ENCODE assay signal across 1 cellular context in genomic region chr4:158787718-158788441, GRCh38.
TF ChIP-seq lines count a peak whose summit lies in the region.

No MANE protein-coding gene starts in this region.

TF ChIP-seq in WTC11, 78 proteins besides CTCF, POLR2A, EP300 and RAD21 (continued from another document):
- TF ChIP-seq ZNF317 (CRISPR knock-in tag; IDR thresholded peaks at IDR 0.05; ENCODE audit: borderline replicate concordance, low read depth) (no peak), SMAD3 (CRISPR knock-in tag; IDR thresholded peaks at IDR 0.05; ENCODE audit: borderline replicate concordance) (no peak), ZNF121 (CRISPR knock-in tag; IDR thresholded peaks at IDR 0.05) (no peak), ZNF416 (CRISPR knock-in tag; IDR thresholded peaks at IDR 0.05) (no peak), JAZF1 (CRISPR knock-in tag; IDR thresholded peaks at IDR 0.05) (no peak), IRF2 (CRISPR knock-in tag; IDR thresholded peaks at IDR 0.05; ENCODE audit: borderline replicate concordance, low read depth) (no peak), PREB (CRISPR knock-in tag; IDR thresholded peaks at IDR 0.05; ENCODE audit: borderline replicate concordance) (no peak)
- TF ChIP-seq, protein P1, sequence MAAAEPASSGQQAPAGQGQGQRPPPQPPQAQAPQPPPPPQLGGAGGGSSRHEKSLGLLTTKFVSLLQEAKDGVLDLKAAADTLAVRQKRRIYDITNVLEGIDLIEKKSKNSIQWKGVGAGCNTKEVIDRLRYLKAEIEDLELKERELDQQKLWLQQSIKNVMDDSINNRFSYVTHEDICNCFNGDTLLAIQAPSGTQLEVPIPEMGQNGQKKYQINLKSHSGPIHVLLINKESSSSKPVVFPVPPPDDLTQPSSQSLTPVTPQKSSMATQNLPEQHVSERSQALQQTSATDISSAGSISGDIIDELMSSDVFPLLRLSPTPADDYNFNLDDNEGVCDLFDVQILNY (CRISPR knock-in tag; IDR thresholded peaks at IDR 0.05) = no peak
- TF ChIP-seq, protein P2, sequence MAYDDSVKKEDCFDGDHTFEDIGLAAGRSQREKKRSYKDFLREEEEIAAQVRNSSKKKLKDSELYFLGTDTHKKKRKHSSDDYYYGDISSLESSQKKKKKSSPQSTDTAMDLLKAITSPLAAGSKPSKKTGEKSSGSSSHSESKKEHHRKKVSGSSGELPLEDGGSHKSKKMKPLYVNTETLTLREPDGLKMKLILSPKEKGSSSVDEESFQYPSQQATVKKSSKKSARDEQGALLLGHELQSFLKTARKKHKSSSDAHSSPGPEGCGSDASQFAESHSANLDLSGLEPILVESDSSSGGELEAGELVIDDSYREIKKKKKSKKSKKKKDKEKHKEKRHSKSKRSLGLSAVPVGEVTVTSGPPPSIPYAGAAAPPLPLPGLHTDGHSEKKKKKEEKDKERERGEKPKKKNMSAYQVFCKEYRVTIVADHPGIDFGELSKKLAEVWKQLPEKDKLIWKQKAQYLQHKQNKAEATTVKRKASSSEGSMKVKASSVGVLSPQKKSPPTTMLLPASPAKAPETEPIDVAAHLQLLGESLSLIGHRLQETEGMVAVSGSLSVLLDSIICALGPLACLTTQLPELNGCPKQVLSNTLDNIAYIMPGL (CRISPR knock-in tag; IDR thresholded peaks at IDR 0.05) = no peak
